Comparison of ENCODE assay signal across 33 cellular contexts in the genomic region with DNA sequence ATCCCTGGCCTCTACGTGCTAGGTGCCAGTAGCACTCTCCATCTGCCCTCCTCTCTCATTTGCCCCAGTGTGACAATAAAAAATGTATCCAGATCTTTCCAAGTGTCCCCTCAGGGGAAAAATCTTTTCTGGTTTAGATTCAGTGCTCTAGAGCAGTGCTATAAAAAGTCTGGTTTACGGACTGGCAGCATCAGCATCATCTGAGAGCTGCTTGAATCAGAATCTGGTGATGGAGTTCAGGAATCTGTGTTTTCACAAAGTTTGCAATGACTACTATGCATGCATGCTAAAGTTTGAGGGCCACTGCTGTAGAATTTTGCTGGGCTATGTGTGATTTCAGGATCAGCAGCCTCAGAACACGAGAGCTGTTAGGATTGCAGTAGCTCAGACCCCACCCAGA.
"Had no signal": no experiment of that assay in that cellular context is flagged by ENCODE, and none has a peak within 500 bp of the region (broad histone marks: within the 10 kb centered on the region; RNA-seq: fewer than 3 reads in every experiment).

No MANE protein-coding gene starts in this region.

- H3K27ac ChIP-seq: adrenal gland, body of pancreas, cardiac muscle cell, colonic mucosa, dorsolateral prefrontal cortex, foreskin keratinocyte, gastrocnemius medialis, heart right ventricle, hepatocyte had no signal

- H3K4me2 ChIP-seq: hepatocyte had no signal

- H3K27ac Mint-ChIP-seq: activated CD4-positive, alpha-beta memory T cell treated with anti-CD3 and anti-CD28 coated beads for 36 hours; activated CD4-positive, alpha-beta T cell treated with anti-CD3 and anti-CD28 coated beads for 36 hours; activated CD4-positive, alpha-beta T cell treated with anti-CD3 and anti-CD28 coated beads, Interleukin-2, amount 10 ng/mL, durations not matched to agents 24 days and 14 days; activated CD8-positive, alpha-beta memory T cell treated with anti-CD3 and anti-CD28 coated beads, Interleukin-2, amount 10 ng/mL, durations not matched to agents 7 days and 5 days; activated CD8-positive, alpha-beta T cell treated with anti-CD3 and anti-CD28 coated beads, Interleukin-2, amount 10 ng/mL, durations not matched to agents 7 days and 5 days; activated naive CD4-positive, alpha-beta T cell treated with anti-CD3 and anti-CD28 coated beads for 36 hours; activated naive CD4-positive, alpha-beta T cell treated with anti-CD3 and anti-CD28 coated beads, Interleukin-2, amount 50 U/mL, for 24 hours; activated naive CD8-positive, alpha-beta T cell treated with anti-CD3 and anti-CD28 coated beads for 36 hours; activated naive CD8-positive, alpha-beta T cell treated with anti-CD3 and anti-CD28 coated beads, Interleukin-2, amount 50 U/mL, for 24 hours; activated T-helper 1 cell treated with anti-CD3 and anti-CD28 coated beads, Interleukin-12 subunit alpha, Interleukin-12 subunit beta, Interleukin-2, Interleukin-4 antibody, amounts not matched to agents 30 ng/mL and 10 ng/mL and 1 ng/mL, durations not matched to agents 14 hours and 24 hours and 36 hours; activated T-helper 2 cell treated with anti-CD3 and anti-CD28 coated beads, Interferon-gamma antibody, Interleukin-2, Interleukin-4, amounts not matched to agents 10 μg/mL and 5 μg/mL and 100 μg/mL, durations not matched to agents 14 hours and 24 hours and 36 hours; endodermal cell had no signal

- H3K4me3 ChIP-seq: adrenal gland, body of pancreas, cardiac muscle cell, colonic mucosa, dorsolateral prefrontal cortex, gastrocnemius medialis, heart right ventricle, hepatocyte had no signal

- DNase-seq: activated CD4-positive, alpha-beta memory T cell treated with anti-CD3 and anti-CD28 coated beads for 36 hours; activated CD4-positive, alpha-beta T cell treated with anti-CD3 and anti-CD28 coated beads for 36 hours; activated CD4-positive, alpha-beta T cell treated with anti-CD3 and anti-CD28 coated beads, Interleukin-2, amount 10 ng/mL, durations not matched to agents 24 days and 14 days; activated CD4-positive, CD25-positive, alpha-beta regulatory T cell; activated CD4-positive, CD25-positive, alpha-beta regulatory T cell treated with anti-CD3 and anti-CD28 coated beads, Interleukin-2, amount 50 U/mL, for 72 hours; activated CD8-positive, alpha-beta memory T cell treated with anti-CD3 and anti-CD28 coated beads, Interleukin-2, amount 10 ng/mL, durations not matched to agents 7 days and 5 days; activated CD8-positive, alpha-beta memory T cell treated with anti-CD3 and anti-CD28 coated beads, Interleukin-2, amount 50 U/mL, for 4 hours; activated CD8-positive, alpha-beta T cell treated with anti-CD3 and anti-CD28 coated beads, Interleukin-2, amount 10 ng/mL, durations not matched to agents 7 days and 5 days; activated effector memory CD4-positive, alpha-beta T cell treated with anti-CD3 and anti-CD28 coated beads, Interleukin-2, amount 50 U/mL, for 16 hours; activated naive CD4-positive, alpha-beta T cell treated with anti-CD3 and anti-CD28 coated beads for 36 hours; activated naive CD8-positive, alpha-beta T cell treated with anti-CD3 and anti-CD28 coated beads for 36 hours; activated naive CD8-positive, alpha-beta T cell treated with anti-CD3 and anti-CD28 coated beads, Interleukin-2, amount 50 U/mL, for 24 hours; activated T-cell treated with anti-CD3 and anti-CD28 coated beads, Interleukin-2, amount 50 U/mL, for 1 hour; activated T-cell treated with anti-CD3 and anti-CD28 coated beads, Interleukin-2, amount 50 U/mL, for 48 hours; adrenal gland; amygdala; aorta; body of pancreas; central memory CD4-positive, alpha-beta T cell; cerebellar nuclear complex; colonic mucosa; dorsolateral prefrontal cortex; effector memory CD4-positive, alpha-beta T cell; endodermal cell; foreskin keratinocyte; gastrocnemius medialis; heart right ventricle had no signal

- H3K4me3 Mint-ChIP-seq: activated CD4-positive, alpha-beta memory T cell treated with anti-CD3 and anti-CD28 coated beads for 36 hours; activated CD4-positive, alpha-beta T cell treated with anti-CD3 and anti-CD28 coated beads for 36 hours; activated CD4-positive, alpha-beta T cell treated with anti-CD3 and anti-CD28 coated beads, Interleukin-2, amount 10 ng/mL, durations not matched to agents 24 days and 14 days; activated CD8-positive, alpha-beta memory T cell treated with anti-CD3 and anti-CD28 coated beads, Interleukin-2, amount 10 ng/mL, durations not matched to agents 7 days and 5 days; activated CD8-positive, alpha-beta T cell treated with anti-CD3 and anti-CD28 coated beads, Interleukin-2, amount 10 ng/mL, durations not matched to agents 7 days and 5 days; activated naive CD4-positive, alpha-beta T cell treated with anti-CD3 and anti-CD28 coated beads for 36 hours; activated naive CD4-positive, alpha-beta T cell treated with anti-CD3 and anti-CD28 coated beads, Interleukin-2, amount 50 U/mL, for 24 hours; activated naive CD8-positive, alpha-beta T cell treated with anti-CD3 and anti-CD28 coated beads for 36 hours; activated naive CD8-positive, alpha-beta T cell treated with anti-CD3 and anti-CD28 coated beads, Interleukin-2, amount 50 U/mL, for 24 hours; activated T-helper 1 cell treated with anti-CD3 and anti-CD28 coated beads, Interleukin-12 subunit alpha, Interleukin-12 subunit beta, Interleukin-2, Interleukin-4 antibody, amounts not matched to agents 30 ng/mL and 10 ng/mL and 1 ng/mL, durations not matched to agents 14 hours and 24 hours and 36 hours; endodermal cell had no signal

- H3K36me3 Mint-ChIP-seq: activated CD4-positive, alpha-beta memory T cell treated with anti-CD3 and anti-CD28 coated beads for 36 hours; activated CD8-positive, alpha-beta memory T cell treated with anti-CD3 and anti-CD28 coated beads, Interleukin-2, amount 10 ng/mL, durations not matched to agents 7 days and 5 days; activated naive CD4-positive, alpha-beta T cell treated with anti-CD3 and anti-CD28 coated beads, Interleukin-2, amount 50 U/mL, for 24 hours; activated naive CD8-positive, alpha-beta T cell treated with anti-CD3 and anti-CD28 coated beads for 36 hours had no signal

- H3K4me1 Mint-ChIP-seq: activated CD4-positive, alpha-beta T cell treated with anti-CD3 and anti-CD28 coated beads for 36 hours; activated CD4-positive, alpha-beta T cell treated with anti-CD3 and anti-CD28 coated beads, Interleukin-2, amount 10 ng/mL, durations not matched to agents 24 days and 14 days; activated naive CD4-positive, alpha-beta T cell treated with anti-CD3 and anti-CD28 coated beads, Interleukin-2, amount 50 U/mL, for 24 hours; activated naive CD8-positive, alpha-beta T cell treated with anti-CD3 and anti-CD28 coated beads for 36 hours; activated naive CD8-positive, alpha-beta T cell treated with anti-CD3 and anti-CD28 coated beads, Interleukin-2, amount 50 U/mL, for 24 hours had no signal

- H3K36me3 ChIP-seq: adrenal gland, cardiac muscle cell, colonic mucosa, gastrocnemius medialis, heart right ventricle had no signal

- ATAC-seq: activated CD4-positive, alpha-beta T cell treated with anti-CD3 and anti-CD28 coated beads for 36 hours; activated CD8-positive, alpha-beta memory T cell treated with anti-CD3 and anti-CD28 coated beads, Interleukin-2, amount 10 ng/mL, durations not matched to agents 7 days and 5 days; activated CD8-positive, alpha-beta T cell treated with anti-CD3 and anti-CD28 coated beads, Interleukin-2, amount 10 ng/mL, durations not matched to agents 7 days and 5 days; activated naive CD8-positive, alpha-beta T cell treated with anti-CD3 and anti-CD28 coated beads, Interleukin-2, amount 50 U/mL, for 24 hours; body of pancreas; esophagus mucosa; gastrocnemius medialis; heart right ventricle had no signal

- H3K9me3 Mint-ChIP-seq: activated CD4-positive, alpha-beta memory T cell treated with anti-CD3 and anti-CD28 coated beads for 36 hours; activated CD4-positive, alpha-beta T cell treated with anti-CD3 and anti-CD28 coated beads, Interleukin-2, amount 10 ng/mL, durations not matched to agents 24 days and 14 days; activated naive CD4-positive, alpha-beta T cell treated with anti-CD3 and anti-CD28 coated beads for 36 hours; activated naive CD4-positive, alpha-beta T cell treated with anti-CD3 and anti-CD28 coated beads, Interleukin-2, amount 50 U/mL, for 24 hours; activated naive CD8-positive, alpha-beta T cell treated with anti-CD3 and anti-CD28 coated beads for 36 hours; activated naive CD8-positive, alpha-beta T cell treated with anti-CD3 and anti-CD28 coated beads, Interleukin-2, amount 50 U/mL, for 24 hours; activated T-helper 1 cell treated with anti-CD3 and anti-CD28 coated beads, Interleukin-12 subunit alpha, Interleukin-12 subunit beta, Interleukin-2, Interleukin-4 antibody, amounts not matched to agents 30 ng/mL and 10 ng/mL and 1 ng/mL, durations not matched to agents 14 hours and 24 hours and 36 hours; activated T-helper 2 cell treated with anti-CD3 and anti-CD28 coated beads, Interferon-gamma antibody, Interleukin-2, Interleukin-4, amounts not matched to agents 10 μg/mL and 5 μg/mL and 100 μg/mL, durations not matched to agents 14 hours and 24 hours and 36 hours; endodermal cell had no signal

- H2AFZ ChIP-seq: hepatocyte had no signal

- H3K79me2 ChIP-seq: hepatocyte had no signal

- H3K4me1 ChIP-seq: adrenal gland, body of pancreas, colonic mucosa, foreskin keratinocyte, gastrocnemius medialis, heart right ventricle had no signal

- H3K27me3 ChIP-seq: adrenal gland, body of pancreas, cardiac muscle cell, colonic mucosa, dorsolateral prefrontal cortex, foreskin keratinocyte, gastrocnemius medialis, heart right ventricle, hepatocyte had no signal

- H3K27me3 Mint-ChIP-seq: activated CD4-positive, alpha-beta memory T cell treated with anti-CD3 and anti-CD28 coated beads for 36 hours; activated CD4-positive, alpha-beta T cell treated with anti-CD3 and anti-CD28 coated beads, Interleukin-2, amount 10 ng/mL, durations not matched to agents 24 days and 14 days; activated naive CD8-positive, alpha-beta T cell treated with anti-CD3 and anti-CD28 coated beads for 36 hours had no signal

- H3K9me3 ChIP-seq: adrenal gland, body of pancreas, colonic mucosa, gastrocnemius medialis had no signal
